Comparison of ENCODE assay signal across 9 cellular contexts in genomic region chr15:57591237-57591821, GRCh38. TPM values are rescaled to one million over a fixed set of nuclear protein-coding genes. Genes with fewer than 3 reads are reported as not detected.
DNase-seq lines count a peak whose midpoint lies in the region; ATAC-seq and TF ChIP-seq lines count a peak whose summit lies in the region.
"Had no signal": no experiment of that assay in that cellular context is flagged by ENCODE, and none has a peak within 500 bp of the region (broad histone marks: within the 10 kb centered on the region; RNA-seq: fewer than 3 reads in every experiment).

No MANE protein-coding gene starts in this region.

- WGBS in ectodermal cell, 2 experiments = 24 to 25% methylated on average over 18 of the region's 18 CpGs

- TF ChIP-seq CTCF in natural killer cell (IDR thresholded peaks at IDR 0.05) = no peak

- ATAC-seq in natural killer cell (peak in 1 of 3 donors; percentile 12), GM21737 (IDR thresholded peaks at IDR 0.05; ENCODE audit: unreplicated experiment) (no peak)

- no peaks in the 10 kb centered on the region for H3K36me3 ChIP-seq in ACC112 (ENCODE audit: insufficient read depth, low read length)
- H3K36me3 ChIP-seq in MG63 = no peaks in the 10 kb centered on the region
- no peaks in the 10 kb centered on the region for H3K36me3 ChIP-seq in ectodermal cell (ENCODE audit: control insufficient read depth, insufficient read depth, low read length)

- H3K27ac ChIP-seq in ACC112 (ENCODE audit: low read depth, low read length) = no peak overlapping the region
- H3K27ac ChIP-seq in ectodermal cell (ENCODE audit: insufficient read depth, low read depth, low read length, poor library complexity, severe bottlenecking) = no peak overlapping the region

- peaks cover 37% of the 10 kb centered on the region for H3K4me1 ChIP-seq in ACC112 (ENCODE audit: control insufficient read depth, insufficient read depth, low read length, unreplicated experiment)
- H3K4me1 ChIP-seq in ectodermal cell (ENCODE audit: control insufficient read depth, insufficient read depth, low read length) = no peaks in the 10 kb centered on the region

- peak overlapping the region; percentile 35 for H3K4me3 Mint-ChIP-seq in natural killer cell
- H3K4me3 Mint-ChIP-seq: central memory CD8-positive, alpha-beta T cell had no signal

- H3K4me3 ChIP-seq in ACC112 (ENCODE audit: low read depth, low read length) = peak overlapping the region; percentile 86
- H3K4me3 ChIP-seq in MG63 = peak overlapping the region; percentile 35
- peak overlapping the region; percentile 40 for H3K4me3 ChIP-seq in ectodermal cell (ENCODE audit: insufficient read depth, low read depth, low read length)

- H3K4me1 Mint-ChIP-seq in natural killer cell = peaks cover 0 to 4% of the 10 kb centered on the region in 2 donors

- peak overlapping the region; percentile 97 for H2AFZ ChIP-seq in ACC112 (ENCODE audit: low read length, unreplicated experiment)

- H3K79me2 ChIP-seq in ACC112 (ENCODE audit: control insufficient read depth, insufficient read depth, low read length, unreplicated experiment) = no peaks in the 10 kb centered on the region

- no peak for DNase-seq in MG63
- DNase-seq in natural killer cell = no peak
- no peak for DNase-seq in NCI-H2227 (lab: John Stamatoyannopoulos, UW; ENCODE audit: unreplicated experiment)
- DNase-seq in GF-D8 (lab: John Stamatoyannopoulos, UW) = no peak
- DNase-seq in GM19238 (ENCODE audit: insufficient read length, low spot score) = no peak

- peaks cover 43 to 54% of the 10 kb centered on the region in 2 donors for H3K27me3 Mint-ChIP-seq in natural killer cell (ENCODE audit: low read depth in 2 of 2)

- H3K27me3 ChIP-seq in ACC112 (ENCODE audit: insufficient read depth, low read length) (no peaks in the 10 kb centered on the region), MG63 (peaks cover 8% of the 10 kb centered on the region), ectodermal cell (ENCODE audit: control insufficient read depth, insufficient read depth, low read length, poor library complexity, severe bottlenecking) (peaks cover 33% of the 10 kb centered on the region)

- H3K9me3 ChIP-seq in MG63 (no peaks in the 10 kb centered on the region; the same call in 1 of the 2 replicates), ectodermal cell (ENCODE audit: control insufficient read depth, low read length) (no peaks in the 10 kb centered on the region)

- no peaks in the 10 kb centered on the region for H3K36me3 Mint-ChIP-seq in natural killer cell

- no peaks in the 10 kb centered on the region for H3K9me3 Mint-ChIP-seq in natural killer cell
- H3K9me3 Mint-ChIP-seq: central memory CD8-positive, alpha-beta T cell had no signal

- intact Hi-C loops in natural killer cell (cut with micrococcal nuclease) = no loop called here

- no peak overlapping the region for H3K27ac Mint-ChIP-seq in natural killer cell

RNA-seq across cellular contexts. Expression of gene MYZAP, which starts 0.4 kb away (rescaled TPM):
- 0.69 TPM in 1 of 2 replicates, not detected in the other for total RNA-seq in MG63 (2014; rRNA removed; shearing (Covaris generic); ENCODE audit: low replicate concordance)
- 0.28 TPM for polyA plus RNA-seq in ectodermal cell (2013, experiment 1 of 4)
- polyA plus RNA-seq in ectodermal cell (2013, experiment 2 of 4) = 0.36 TPM
- 0.16 TPM for polyA plus RNA-seq in ectodermal cell (2013, experiment 3 of 4)
- polyA plus RNA-seq in ectodermal cell (2013, experiment 4 of 4) = 0.28 TPM
- not detected for total RNA-seq in natural killer cell

Comparison
In these comparisons a context has a peak if more than half of its experiments do, and no peak if none do; other contexts are left out.
1. H3K4me3 ChIP-seq: peak in every context shown above with its lines; median percentile 86 in ACC112; 40 in ectodermal cell; 35 in MG63.